Comparison of ENCODE assay signal across 20 cellular contexts in genomic region chr18:73669299-73669698, GRCh38.
A peak's percentile ranks its signal among the peaks of the same experiment; 100 is the strongest.
DNase-seq lines count a peak whose midpoint lies in the region; ATAC-seq, FAIRE-seq and TF ChIP-seq lines count a peak whose summit lies in the region.
"Had no signal": no experiment of that assay in that cellular context is flagged by ENCODE, and none has a peak within 500 bp of the region (broad histone marks: within the 10 kb centered on the region; RNA-seq: fewer than 3 reads in every experiment).

No MANE protein-coding gene starts in this region.

- no peak overlapping the region for H2BK15ac ChIP-seq in mesenchymal stem cell (ENCODE audit: low read depth, poor library complexity, severe bottlenecking)

- no peak overlapping the region for H3K4me3 ChIP-seq in bronchial epithelial cell (ENCODE audit: low read depth, low read length)
- H3K4me3 ChIP-seq in mesenchymal stem cell (ENCODE audit: insufficient read depth in 1 of 2, low read depth in 1 of 2, low read length in 2 of 2): no peak overlapping the region
- no peak overlapping the region for H3K4me3 ChIP-seq in effector memory CD4-positive, alpha-beta T cell (ENCODE audit: insufficient read depth, low read depth, low read length, poor library complexity, severe bottlenecking)
- H3K4me3 ChIP-seq: thoracic aorta had no signal

- no peak overlapping the region for H2AK5ac ChIP-seq in mesenchymal stem cell (ENCODE audit: low read length, severe bottlenecking)

- no peak overlapping the region for H2BK120ac ChIP-seq in mesenchymal stem cell (ENCODE audit: low read depth, low read length)

- no peak overlapping the region for H3K9ac ChIP-seq in mesenchymal stem cell (ENCODE audit: low read length)

- H3K9me3 ChIP-seq in mesenchymal stem cell (ENCODE audit: control insufficient read depth, low read length): no peaks in the 10 kb centered on the region
- H3K9me3 ChIP-seq in effector memory CD4-positive, alpha-beta T cell (ENCODE audit: control insufficient read depth, low read length): no peaks in the 10 kb centered on the region
- H3K9me3 ChIP-seq: thoracic aorta had no signal

- no peak overlapping the region for H3K23ac ChIP-seq in mesenchymal stem cell (ENCODE audit: low read length in 2 of 2)

- H3K27ac Mint-ChIP-seq in natural killer cell: no peak overlapping the region
- no peak overlapping the region for H3K27ac Mint-ChIP-seq in activated T-helper 1 cell treated with anti-CD3 and anti-CD28 coated beads, Interleukin-12 subunit alpha, Interleukin-12 subunit beta, Interleukin-2, Interleukin-4 antibody, amounts not matched to agents 30 ng/mL and 10 ng/mL and 1 ng/mL, durations not matched to agents 14 hours and 24 hours and 36 hours
- H3K27ac Mint-ChIP-seq: activated CD4-positive, alpha-beta T cell treated with anti-CD3 and anti-CD28 coated beads for 36 hours; activated naive CD4-positive, alpha-beta T cell treated with anti-CD3 and anti-CD28 coated beads, Interleukin-2, amount 50 U/mL, for 24 hours had no signal

- no peaks in the 10 kb centered on the region for H3K36me3 Mint-ChIP-seq in natural killer cell
- H3K36me3 Mint-ChIP-seq in activated T-helper 1 cell treated with anti-CD3 and anti-CD28 coated beads, Interleukin-12 subunit alpha, Interleukin-12 subunit beta, Interleukin-2, Interleukin-4 antibody, amounts not matched to agents 30 ng/mL and 10 ng/mL and 1 ng/mL, durations not matched to agents 14 hours and 24 hours and 36 hours (ENCODE audit: low read depth): no peaks in the 10 kb centered on the region
- H3K36me3 Mint-ChIP-seq: activated naive CD4-positive, alpha-beta T cell treated with anti-CD3 and anti-CD28 coated beads, Interleukin-2, amount 50 U/mL, for 24 hours had no signal

- H3K4me3 Mint-ChIP-seq in natural killer cell: no peak overlapping the region
- H3K4me3 Mint-ChIP-seq in activated T-helper 1 cell treated with anti-CD3 and anti-CD28 coated beads, Interleukin-12 subunit alpha, Interleukin-12 subunit beta, Interleukin-2, Interleukin-4 antibody, amounts not matched to agents 30 ng/mL and 10 ng/mL and 1 ng/mL, durations not matched to agents 14 hours and 24 hours and 36 hours: no peak overlapping the region
- H3K4me3 Mint-ChIP-seq: activated CD4-positive, alpha-beta T cell treated with anti-CD3 and anti-CD28 coated beads for 36 hours; activated naive CD4-positive, alpha-beta T cell treated with anti-CD3 and anti-CD28 coated beads, Interleukin-2, amount 50 U/mL, for 24 hours had no signal

- FAIRE-seq in bronchial epithelial cell (lab: Jason Lieb, UNC): no peak
- FAIRE-seq: endothelial cell of umbilical vein had no signal

- no peak overlapping the region for H4K8ac ChIP-seq in mesenchymal stem cell (ENCODE audit: low read length)

- no peak overlapping the region for H3K27ac ChIP-seq in mesenchymal stem cell (ENCODE audit: low read length, poor library complexity, severe bottlenecking)
- no peak overlapping the region for H3K27ac ChIP-seq in effector memory CD4-positive, alpha-beta T cell (ENCODE audit: insufficient read depth, low read length, poor library complexity, severe bottlenecking)
- H3K27ac ChIP-seq: thoracic aorta had no signal

- peak overlapping the region in 1 of 2 experiments; percentile 43 for H3K18ac ChIP-seq in mesenchymal stem cell (ENCODE audit: low read depth in 1 of 2, low read length in 2 of 2)

- intact Hi-C loops in posterior vena cava (cut with DNase I): no loop called here
- intact Hi-C loops in natural killer cell (cut with micrococcal nuclease): no loop called here
- intact Hi-C loops in activated T-helper 1 cell treated with anti-CD3 and anti-CD28 coated beads, Interleukin-12 subunit alpha, Interleukin-12 subunit beta, Interleukin-2, Interleukin-4 antibody, amounts not matched to agents 30 ng/mL and 10 ng/mL and 1 ng/mL, durations not matched to agents 14 hours and 24 hours and 36 hours (cut with micrococcal nuclease): no loop called here

- H3K27me3 Mint-ChIP-seq in natural killer cell (ENCODE audit: low read depth in 2 of 2): no peaks in the 10 kb centered on the region
- H3K27me3 Mint-ChIP-seq in activated T-helper 1 cell treated with anti-CD3 and anti-CD28 coated beads, Interleukin-12 subunit alpha, Interleukin-12 subunit beta, Interleukin-2, Interleukin-4 antibody, amounts not matched to agents 30 ng/mL and 10 ng/mL and 1 ng/mL, durations not matched to agents 14 hours and 24 hours and 36 hours (ENCODE audit: insufficient read depth): no peaks in the 10 kb centered on the region
- H3K27me3 Mint-ChIP-seq: activated CD4-positive, alpha-beta T cell treated with anti-CD3 and anti-CD28 coated beads for 36 hours; activated naive CD4-positive, alpha-beta T cell treated with anti-CD3 and anti-CD28 coated beads, Interleukin-2, amount 50 U/mL, for 24 hours had no signal

- no peak overlapping the region for H3K4me2 ChIP-seq in mesenchymal stem cell (ENCODE audit: low read length, poor library complexity, severe bottlenecking)

- TF ChIP-seq CTCF in AG09319 (IDR thresholded peaks at IDR 0.05; ENCODE audit: low read depth, low read length) (no peak), bronchial epithelial cell (IDR thresholded peaks at IDR 0.05; ENCODE audit: insufficient read depth, low read length, severe bottlenecking) (no peak), natural killer cell (IDR thresholded peaks at IDR 0.05) (no peak)

- DNase-seq in AG09319 (ENCODE audit: extremely low read depth, low read depth) (peak; percentile 61), NCI-H69 (lab: John Stamatoyannopoulos, UW) (peak; percentile 18), bronchial epithelial cell (ENCODE audit: low read depth) (peak; percentile 28), mesenchymal stem cell (peak; percentile 42), posterior vena cava (ENCODE audit: low spot score) (no peak), natural killer cell (no peak)
- DNase-seq in effector memory CD4-positive, alpha-beta T cell: no peak
- DNase-seq in activated T-helper 1 cell treated with anti-CD3 and anti-CD28 coated beads, Interleukin-12 subunit alpha, Interleukin-12 subunit beta, Interleukin-2, Interleukin-4 antibody, amounts not matched to agents 30 ng/mL and 10 ng/mL and 1 ng/mL, durations not matched to agents 14 hours and 24 hours and 36 hours (ENCODE audit: low spot score): no peak
- DNase-seq: activated CD4-positive, alpha-beta T cell treated with anti-CD3 and anti-CD28 coated beads for 36 hours; activated CD8-positive, alpha-beta memory T cell treated with anti-CD3 and anti-CD28 coated beads, Interleukin-2, amount 50 U/mL, for 48 hours; AML-193; cerebellar nuclear complex; NCI-H2081 treated with DMSO at 0.1 percent for 48 hours; Right ventricle myocardium superior; stimulated activated CD4-positive, alpha-beta T cell treated with anti-CD3 and anti-CD28 coated beads, Interleukin-1b, Interleukin-23, amount 100 ng/mL, for 48 hours; stimulated activated CD8-positive, alpha-beta memory T cell treated with anti-CD3 and anti-CD28 coated beads, Interleukin-4, amount 100 ng/mL, for 48 hours; T-helper 9 cell had no signal

- no peak overlapping the region for H2BK12ac ChIP-seq in mesenchymal stem cell (ENCODE audit: low read length in 2 of 2)

- H3K36me3 ChIP-seq in bronchial epithelial cell (ENCODE audit: control insufficient read depth, insufficient read depth, low read length) (no peaks in the 10 kb centered on the region), mesenchymal stem cell (ENCODE audit: control insufficient read depth in 1 of 2, insufficient read depth in 2 of 2, low read depth in 1 of 2, low read length in 2 of 2) (no peaks in the 10 kb centered on the region)
- H3K36me3 ChIP-seq in effector memory CD4-positive, alpha-beta T cell (ENCODE audit: control insufficient read depth, insufficient read depth, low read length): no peaks in the 10 kb centered on the region
- H3K36me3 ChIP-seq: thoracic aorta had no signal

- no peaks in the 10 kb centered on the region for H3K4me1 ChIP-seq in mesenchymal stem cell (ENCODE audit: control insufficient read depth, insufficient read depth, low read depth, low read length)
- no peaks in the 10 kb centered on the region for H3K4me1 ChIP-seq in effector memory CD4-positive, alpha-beta T cell (ENCODE audit: control insufficient read depth, insufficient read depth, low read length, poor library complexity, severe bottlenecking)

- no peak overlapping the region for H2BK5ac ChIP-seq in mesenchymal stem cell (ENCODE audit: low read depth, low read length, poor library complexity, severe bottlenecking)

- H3K9me3 Mint-ChIP-seq in natural killer cell: peaks cover 5 to 9% of the 10 kb centered on the region in 2 donors
- H3K9me3 Mint-ChIP-seq in activated T-helper 1 cell treated with anti-CD3 and anti-CD28 coated beads, Interleukin-12 subunit alpha, Interleukin-12 subunit beta, Interleukin-2, Interleukin-4 antibody, amounts not matched to agents 30 ng/mL and 10 ng/mL and 1 ng/mL, durations not matched to agents 14 hours and 24 hours and 36 hours: no peaks in the 10 kb centered on the region

- no peaks in the 10 kb centered on the region for H3K4me1 Mint-ChIP-seq in natural killer cell
- H3K4me1 Mint-ChIP-seq in activated T-helper 1 cell treated with anti-CD3 and anti-CD28 coated beads, Interleukin-12 subunit alpha, Interleukin-12 subunit beta, Interleukin-2, Interleukin-4 antibody, amounts not matched to agents 30 ng/mL and 10 ng/mL and 1 ng/mL, durations not matched to agents 14 hours and 24 hours and 36 hours (ENCODE audit: low read depth): no peaks in the 10 kb centered on the region
- H3K4me1 Mint-ChIP-seq: activated CD4-positive, alpha-beta T cell treated with anti-CD3 and anti-CD28 coated beads for 36 hours; activated naive CD4-positive, alpha-beta T cell treated with anti-CD3 and anti-CD28 coated beads, Interleukin-2, amount 50 U/mL, for 24 hours had no signal

- H3K27me3 ChIP-seq in bronchial epithelial cell (ENCODE audit: control insufficient read depth, insufficient read depth, low read length) (no peaks in the 10 kb centered on the region), mesenchymal stem cell (ENCODE audit: control insufficient read depth in 1 of 2, insufficient read depth in 1 of 2, low read length in 2 of 2) (no peaks in the 10 kb centered on the region)
- H3K27me3 ChIP-seq in effector memory CD4-positive, alpha-beta T cell (replicated peaks; ENCODE audit: control insufficient read depth, insufficient read depth, low read length, poor library complexity, severe bottlenecking): no peaks in the 10 kb centered on the region

- no peak overlapping the region for H2AFZ ChIP-seq in mesenchymal stem cell (ENCODE audit: low read depth, low read length)

- ATAC-seq in natural killer cell: no peak
- ATAC-seq: activated CD4-positive, alpha-beta T cell treated with anti-CD3 and anti-CD28 coated beads for 36 hours had no signal

- no peaks in the 10 kb centered on the region for H3K79me1 ChIP-seq in mesenchymal stem cell (replicated peaks; ENCODE audit: low read length, poor library complexity, severe bottlenecking)

- 73% methylated on average over 6 of the region's 6 CpGs for WGBS in mesenchymal stem cell

- H3K14ac ChIP-seq in mesenchymal stem cell (ENCODE audit: low read length in 2 of 2): no peak overlapping the region

- H3K4ac ChIP-seq in mesenchymal stem cell (ENCODE audit: low read depth in 1 of 2, low read length in 2 of 2): no peak overlapping the region

- H4K91ac ChIP-seq in mesenchymal stem cell (ENCODE audit: low read length): no peak overlapping the region

Comparison
In these comparisons a context has a peak if more than half of its experiments do, and no peak if none do; other contexts are left out.
1. DNase-seq: peak in AG09319 (single experiment), NCI-H69 (single experiment), bronchial epithelial cell (single experiment) and mesenchymal stem cell (single experiment); none in posterior vena cava (single experiment), effector memory CD4-positive, alpha-beta T cell (0 of 3), natural killer cell (single experiment) and activated T-helper 1 cell treated with anti-CD3 and anti-CD28 coated beads, Interleukin-12 subunit alpha, Interleukin-12 subunit beta, Interleukin-2, Interleukin-4 antibody, amounts not matched to agents 30 ng/mL and 10 ng/mL and 1 ng/mL, durations not matched to agents 14 hours and 24 hours and 36 hours (single experiment).